In the genomic region with DNA sequence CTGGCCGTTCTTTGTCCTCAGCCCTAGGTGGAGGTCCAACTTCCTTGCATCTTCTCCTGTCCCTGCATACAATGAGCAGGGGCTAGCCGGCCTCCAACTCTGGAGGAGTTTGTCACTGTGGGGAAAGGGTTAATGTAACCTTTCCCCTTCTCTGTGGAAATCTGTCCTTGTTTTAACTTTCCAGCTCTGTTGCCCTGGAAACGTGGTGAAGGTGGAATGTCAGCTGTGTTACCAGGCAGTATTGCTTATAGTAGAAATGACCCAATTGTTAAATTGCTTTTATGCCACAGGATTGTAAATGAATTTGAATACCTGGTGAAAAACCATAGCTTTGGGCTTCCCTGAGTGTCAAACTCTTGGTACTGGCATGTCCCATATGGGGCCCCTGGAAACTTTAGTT, we compare ENCODE assay signal across 31 cellular contexts.
DNase-seq lines count a peak whose midpoint lies in the region; ATAC-seq and TF ChIP-seq lines count a peak whose summit lies in the region.
"Had no signal": no experiment of that assay in that cellular context is flagged by ENCODE, and none has a peak within 500 bp of the region (broad histone marks: within the 10 kb centered on the region; RNA-seq: fewer than 3 reads in every experiment).

No MANE protein-coding gene starts in this region.

- H3K36me3 ChIP-seq in osteoblast (ENCODE audit: insufficient read depth, low read length) = no peaks in the 10 kb centered on the region
- no peaks in the 10 kb centered on the region for H3K36me3 ChIP-seq in MG63
- H3K36me3 ChIP-seq: Peyer's patch, SJCRH30 had no signal

- H3K27ac ChIP-seq in osteoblast (ENCODE audit: low read depth, low read length) = peak overlapping the region; percentile 21
- H3K27ac ChIP-seq: dorsolateral prefrontal cortex, HL-60, Peyer's patch, SJCRH30 had no signal

- no peak overlapping the region for H3K4me2 ChIP-seq in osteoblast (ENCODE audit: insufficient read depth, low read length)

- no peak overlapping the region for H3K4me3 ChIP-seq in osteoblast (ENCODE audit: insufficient read depth, low read length)
- no peak overlapping the region for H3K4me3 ChIP-seq in MG63
- H3K4me3 ChIP-seq: dorsolateral prefrontal cortex, Peyer's patch, SJCRH30 had no signal

- peaks cover 6% of the 10 kb centered on the region for H4K20me1 ChIP-seq in osteoblast (ENCODE audit: insufficient read depth, low read length)

- peaks cover 20% of the 10 kb centered on the region for H3K4me1 ChIP-seq in osteoblast (ENCODE audit: insufficient read depth, low read length)
- H3K4me1 ChIP-seq: Peyer's patch had no signal

- DNase-seq in EH (ENCODE audit: low read depth) (peak; percentile 36), LHCN-M2 (ENCODE audit: low read depth) (peak; percentile 7), fibroblast of peridontal ligament (ENCODE audit: extremely low read depth) (peak; percentile 44), osteoblast (ENCODE audit: insufficient read length, low spot score, missing footprints) (no peak), MG63 (no peak)
- DNase-seq: activated CD4-positive, CD25-positive, alpha-beta regulatory T cell treated with anti-CD3 and anti-CD28 coated beads, Interleukin-2, amount 50 U/mL, for 72 hours; activated gamma-delta T cell; activated naive CD8-positive, alpha-beta T cell treated with anti-CD3 and anti-CD28 coated beads, Interleukin-2, amount 10 ng/mL, durations not matched to agents 7 days and 5 days; CD4-positive, CD25-positive, alpha-beta regulatory T cell; cerebellar nuclear complex; dorsolateral prefrontal cortex; glutamatergic neuron; GOT3; Kasumi-1; left ventricle myocardium superior; midbrain; naive thymus-derived CD4-positive, alpha-beta T cell; NCI-H1092 treated with DMSO at 0.1 percent for 48 hours; NCI-H2029; NCI-H226; NCI-H69; Peyer's patch; posterior cingulate gyrus; SJCRH30; stimulated activated CD4-positive, alpha-beta T cell treated with anti-CD3 and anti-CD28 coated beads, Interleukin-12 subunit alpha, Interleukin-12 subunit beta, amount 100 ng/mL, for 4 hours; stimulated activated CD4-positive, alpha-beta T cell treated with anti-CD3 and anti-CD28 coated beads, Interleukin-4, amount 100 ng/mL, for 1 hour; T-helper 17 cell had no signal

- no peaks in the 10 kb centered on the region for H3K9me3 ChIP-seq in osteoblast (ENCODE audit: low read depth, low read length)
- no peaks in the 10 kb centered on the region for H3K9me3 ChIP-seq in MG63
- H3K9me3 ChIP-seq: Peyer's patch, SJCRH30 had no signal

- ATAC-seq in GM18867 (IDR thresholded peaks at IDR 0.05; ENCODE audit: unreplicated experiment) (no peak), GM18519 (IDR thresholded peaks at IDR 0.05; ENCODE audit: low FRiP score, unreplicated experiment) (no peak)
- ATAC-seq: left ventricle myocardium superior; naive thymus-derived CD4-positive, alpha-beta T cell; sciatic nerve; T-helper 17 cell had no signal

- no peaks in the 10 kb centered on the region for H3K27me3 ChIP-seq in osteoblast (ENCODE audit: insufficient read depth, low read length)
- no peaks in the 10 kb centered on the region for H3K27me3 ChIP-seq in MG63
- H3K27me3 ChIP-seq: Peyer's patch, SJCRH30 had no signal

- no peaks in the 10 kb centered on the region for H3K79me2 ChIP-seq in osteoblast (ENCODE audit: insufficient read depth, low read length)

- TF ChIP-seq CTCF in osteoblast (IDR thresholded peaks at IDR 0.05; ENCODE audit: extremely low read depth, low read depth, low read length) = no peak

- H2AFZ ChIP-seq in osteoblast (ENCODE audit: low read length) = no peak overlapping the region

Comparison
In these comparisons a context has a peak if more than half of its experiments do, and no peak if none do; other contexts are left out.
1. DNase-seq: peak in EH (single experiment), LHCN-M2 (single experiment) and fibroblast of peridontal ligament (single experiment); none in osteoblast (single experiment) and MG63 (single experiment).